In the genomic region with DNA sequence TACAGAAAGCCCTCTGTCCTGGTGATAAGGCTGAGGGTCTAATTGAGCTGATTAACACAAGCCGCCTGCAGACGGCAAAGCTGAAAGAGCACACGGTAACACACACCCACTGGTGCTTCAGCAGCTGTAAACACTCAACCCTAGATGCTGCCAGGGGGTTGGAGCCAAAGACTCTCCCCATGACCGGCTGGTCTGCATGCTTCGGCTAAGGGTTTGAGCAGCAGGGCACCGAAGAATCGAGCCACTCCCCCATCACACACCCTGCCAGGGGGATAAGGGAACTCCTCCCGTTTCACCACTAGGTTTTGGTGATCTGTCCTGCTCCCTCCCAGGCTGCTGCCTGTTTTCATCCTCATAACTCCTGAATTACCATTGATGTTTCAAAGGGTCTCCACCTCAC, we compare ENCODE assay signal across 19 cellular contexts.
"Had no signal": no experiment of that assay in that cellular context is flagged by ENCODE, and none has a peak within 500 bp of the region (broad histone marks: within the 10 kb centered on the region; RNA-seq: fewer than 3 reads in every experiment).

No MANE protein-coding gene starts in this region.

- H3K9ac ChIP-seq: SK-N-SH had no signal

- ATAC-seq: Panc1, T-cell had no signal

- H3K9me2 ChIP-seq: SK-N-SH had no signal

- H3K27ac Mint-ChIP-seq: T-cell had no signal

- DNase-seq: KBM-7, MV-4-11, NCI-H1048, NCI-H1105, NCI-H1417, NCI-H1436 treated with DMSO at 0.1 percent for 48 hours, NCI-H1694, NCI-H187 treated with DMSO at 0.1 percent for 48 hours, NCI-H2029 treated with DMSO at 0.1 percent for 48 hours, NCI-H2171 treated with DMSO at 0.1 percent for 48 hours, NCI-H524 treated with DMSO at 0.1 percent for 48 hours, NCI-H69, NCI-H774, SHP77, SK-N-SH, SW 1271, T-cell had no signal

- H3K27ac ChIP-seq: RWPE1 had no signal

- H3K4me3 Mint-ChIP-seq: T-cell had no signal

- H3K4me1 Mint-ChIP-seq: T-cell had no signal

- H3K9me3 ChIP-seq: SK-N-SH had no signal

- H3K36me3 Mint-ChIP-seq: T-cell had no signal

- H3K4me2 ChIP-seq: SK-N-SH had no signal
